ENCODE assay signal across 1 cellular context in the genomic region with DNA sequence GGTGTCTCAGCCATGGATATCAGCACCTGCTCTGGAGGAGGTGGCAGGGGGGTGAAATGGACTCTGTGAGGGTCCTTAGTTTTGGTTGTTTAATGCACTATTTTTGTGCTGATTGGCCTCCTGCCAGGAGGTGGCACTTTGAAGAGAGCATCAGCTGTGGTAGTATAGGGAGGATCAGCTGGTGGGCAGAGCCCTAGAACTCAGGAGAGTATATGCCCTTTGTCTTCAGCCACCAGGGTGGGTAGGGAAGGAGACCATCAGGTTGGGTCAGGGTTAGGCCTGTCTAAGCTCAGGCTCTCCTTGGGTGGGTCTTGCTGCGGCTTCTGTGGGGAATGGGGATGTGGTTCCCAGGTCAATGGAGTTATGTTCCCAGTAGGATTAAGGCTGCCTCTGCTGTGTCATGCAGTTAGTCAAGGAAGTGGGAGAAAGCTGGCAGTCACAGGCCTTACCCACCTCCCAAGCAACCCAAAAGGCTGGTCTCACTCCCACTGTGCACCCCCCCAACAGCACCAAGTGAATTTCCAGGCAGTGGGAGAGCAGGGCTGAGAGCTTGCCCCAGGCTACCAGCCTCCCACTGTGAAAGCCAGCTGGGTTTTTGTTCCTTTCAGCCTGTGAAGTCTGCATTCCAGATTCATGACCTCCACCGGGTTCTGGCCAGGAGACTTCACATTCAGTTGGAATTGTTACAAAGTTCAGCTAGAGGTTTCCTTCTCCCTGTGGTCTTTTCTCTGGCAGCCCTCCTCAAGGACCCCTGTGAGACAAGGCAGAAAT.
TF ChIP-seq lines count a peak whose summit lies in the region.

No MANE protein-coding gene starts in this region.

TF ChIP-seq in SK-N-SH, 30 proteins besides CTCF, POLR2A, EP300 and RAD21:
- TF ChIP-seq CHD2 (IDR thresholded peaks at IDR 0.05; ENCODE audit: low read length, partially characterized antibody) (no peak), TEAD4 (IDR thresholded peaks at IDR 0.05; ENCODE audit: borderline replicate concordance, insufficient read depth) (no peak), MXI1 (IDR thresholded peaks at IDR 0.05; ENCODE audit: low read depth, low read length) (no peak), EZH2phosphoT487 (IDR thresholded peaks at IDR 0.05; ENCODE audit: borderline replicate concordance, low read depth) (no peak), RCOR1 (IDR thresholded peaks at IDR 0.05; ENCODE audit: low read length) (no peak), RXRA (IDR thresholded peaks at IDR 0.05; ENCODE audit: borderline replicate concordance, low read depth) (0 out of 2 replicates have a peak, but pooled peaks have one; percentile 7)
TF ChIP-seq in SK-N-SH: peak in this region for 1.
